In the genomic region with DNA sequence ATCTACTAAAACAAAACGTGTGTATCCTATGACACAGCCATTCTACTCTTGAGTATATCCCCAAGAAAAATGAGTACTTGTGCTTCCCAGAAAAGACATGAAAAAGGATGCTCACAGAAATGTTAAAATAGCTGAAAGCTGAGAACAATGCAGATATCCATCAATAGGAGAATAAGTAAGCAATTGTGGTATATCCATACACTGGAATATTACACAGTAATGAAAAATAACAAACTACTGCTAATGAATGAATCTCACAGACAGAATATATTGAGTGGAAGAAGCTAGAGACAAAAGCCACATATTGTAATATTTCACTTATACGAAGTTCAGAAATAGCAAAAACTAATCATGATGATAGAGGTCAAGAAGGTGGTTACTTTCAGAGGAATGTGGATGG, we compare ENCODE assay signal across 33 cellular contexts.
"Had no signal": no experiment of that assay in that cellular context is flagged by ENCODE, and none has a peak within 500 bp of the region (broad histone marks: within the 10 kb centered on the region; RNA-seq: fewer than 3 reads in every experiment).

No MANE protein-coding gene starts in this region.

- H3K27ac ChIP-seq: ascending aorta, cardiac muscle cell, VCaP had no signal

- H3K4me3 ChIP-seq: ascending aorta, cardiac muscle cell had no signal

- H3K9me3 ChIP-seq: ascending aorta had no signal

- H3K27me3 ChIP-seq: ascending aorta, cardiac muscle cell had no signal

- FAIRE-seq: bronchial epithelial cell, TTC549 had no signal

- DNase-seq: activated CD4-positive, alpha-beta memory T cell treated with anti-CD3 and anti-CD28 coated beads, Interleukin-2, amount 10 ng/mL, durations not matched to agents 7 days and 5 days; activated CD4-positive, alpha-beta T cell treated with anti-CD3 and anti-CD28 coated beads for 1 hour; activated CD4-positive, alpha-beta T cell treated with anti-CD3 and anti-CD28 coated beads for 36 hours; activated CD4-positive, alpha-beta T cell treated with anti-CD3 and anti-CD28 coated beads for 48 hours; activated CD4-positive, alpha-beta T cell treated with anti-CD3 and anti-CD28 coated beads, Interleukin-2, amount 10 ng/mL, durations not matched to agents 7 days and 5 days; activated CD4-positive, alpha-beta T cell treated with anti-CD3 and anti-CD28 coated beads, Interleukin-2, amount 50 U/mL, for 48 hours; activated CD4-positive, CD25-positive, alpha-beta regulatory T cell; activated CD8-positive, alpha-beta memory T cell treated with anti-CD3 and anti-CD28 coated beads for 24 hours; activated CD8-positive, alpha-beta memory T cell treated with anti-CD3 and anti-CD28 coated beads, Interleukin-2, amount 10 ng/mL, durations not matched to agents 7 days and 5 days; activated CD8-positive, alpha-beta memory T cell treated with anti-CD3 and anti-CD28 coated beads, Interleukin-2, amount 50 U/mL, for 48 hours; activated CD8-positive, alpha-beta T cell treated with anti-CD3 and anti-CD28 coated beads, Interleukin-2, amount 10 ng/mL, durations not matched to agents 7 days and 5 days; activated effector memory CD4-positive, alpha-beta T cell treated with Interleukin-2 at 50 U/mL for 16 hours; activated gamma-delta T cell; activated naive CD4-positive, alpha-beta T cell treated with anti-CD3 and anti-CD28 coated beads, Interleukin-2, amount 10 ng/mL, durations not matched to agents 7 days and 5 days; activated naive CD4-positive, alpha-beta T cell treated with Interleukin-2 at 50 U/mL for 16 hours; activated naive CD8-positive, alpha-beta T cell treated with anti-CD3 and anti-CD28 coated beads, Interleukin-2, amount 10 ng/mL, durations not matched to agents 7 days and 5 days; activated naive CD8-positive, alpha-beta T cell treated with anti-CD3 and anti-CD28 coated beads, Interleukin-2, amount 50 U/mL, for 24 hours; activated T-cell treated with anti-CD3 and anti-CD28 coated beads, Interleukin-2, amount 50 U/mL, for 24 hours; activated T-cell treated with anti-CD3 and anti-CD28 coated beads, Interleukin-2, amount 50 U/mL, for 48 hours; amygdala; anterior cingulate cortex; caudate nucleus; cerebellar nuclear complex; T-helper 1 cell; T-helper 2 cell; T-helper 9 cell had no signal

- ATAC-seq: activated CD4-positive, alpha-beta T cell treated with anti-CD3 and anti-CD28 coated beads for 36 hours; activated CD4-positive, CD25-positive, alpha-beta regulatory T cell treated with anti-CD3 and anti-CD28 coated beads, Interleukin-2, amount 50 U/mL, for 24 hours; activated CD8-positive, alpha-beta memory T cell treated with anti-CD3 and anti-CD28 coated beads, Interleukin-2, amount 10 ng/mL, durations not matched to agents 7 days and 5 days; activated CD8-positive, alpha-beta T cell treated with anti-CD3 and anti-CD28 coated beads, Interleukin-2, amount 10 ng/mL, durations not matched to agents 7 days and 5 days; activated naive CD8-positive, alpha-beta T cell treated with anti-CD3 and anti-CD28 coated beads, Interleukin-2, amount 50 U/mL, for 24 hours; WTC11 had no signal
